In genomic region chr9:128191406-128192046, GRCh38 we compare ENCODE assay signal across 8 cellular contexts. TPM values are rescaled to one million over a fixed set of nuclear protein-coding genes. Genes with fewer than 3 reads are reported as not detected.
A peak's percentile ranks its signal among the peaks of the same experiment; 100 is the strongest.
DNase-seq lines count a peak whose midpoint lies in the region; ATAC-seq, FAIRE-seq and TF ChIP-seq lines count a peak whose summit lies in the region.

TSS of gene CIZ1 (minus strand) at chr9:128191572. CDS start at chr9:128190857, 715 bp downstream.

- FAIRE-seq in pancreas (lab: Jason Lieb, UNC), result no peak

- CTCF ChIA-PET in SK-N-SH (lab: Yijun Ruan, JAX), result interaction anchor here (0.6 to 3.4 kb wide), 15 partner anchors 8 to 221 kb away, joined by 3 to 18 read pairs (median 4); partner anchors contain the start of gene BBLN

- H3K27me3 Mint-ChIP-seq in IgD-negative memory B cell, result no peaks in the 10 kb centered on the region

- H3K27me3 ChIP-seq in SK-N-SH (ENCODE audit: insufficient read depth) (no peaks in the 10 kb centered on the region), pancreas (no peaks in the 10 kb centered on the region), tibial artery (no peaks in the 10 kb centered on the region)

- H3K4me3 ChIP-seq in SK-N-SH (ENCODE audit: low read depth in 2 of 2, low read length in 1 of 2), result peak within 1 kb of the TSS; percentile 63 to 94
- peak within 1 kb of the TSS; percentile 53 to 85 (median 76) for H3K4me3 ChIP-seq in pancreas
- peak within 1 kb of the TSS; percentile 58 to 86 for H3K4me3 ChIP-seq in tibial artery

- peaks cover 34% of the 10 kb centered on the region for H3K79me2 ChIP-seq in SK-N-SH (ENCODE audit: insufficient read depth)

- no peaks in the 10 kb centered on the region for H3K9me2 ChIP-seq in SK-N-SH

- H3K4me1 Mint-ChIP-seq in IgD-negative memory B cell, result peaks cover 6 to 22% (median 18%) of the 10 kb centered on the region in 3 donors

- peaks cover 11% of the 10 kb centered on the region for H3F3A ChIP-seq in SK-N-SH (replicated peaks; ENCODE audit: insufficient read depth)

- H3K4me1 ChIP-seq in SK-N-SH (ENCODE audit: control insufficient read depth in 1 of 2, insufficient read depth in 2 of 2, low read depth in 1 of 2, low read length in 1 of 2) (peaks cover 5 to 11% of the 10 kb centered on the region in 2 experiments; a peak in 2 of 4 replicates), pancreas (peaks cover 0 to 8% (median 6%) of the 10 kb centered on the region in 3 donors), tibial artery (peaks cover 0 to 28% (median 18%) of the 10 kb centered on the region in 4 donors)

- TF ChIP-seq CTCF in SK-N-SH (IDR thresholded peaks at IDR 0.05), result peak; percentile 73
- TF ChIP-seq CTCF in pancreas (IDR thresholded peaks at IDR 0.05), result peak; percentile 49 to 83 (median 64)
- peak; percentile 77 to 79 for TF ChIP-seq CTCF in tibial artery (IDR thresholded peaks at IDR 0.05)

- WGBS in SK-N-SH (ENCODE audit: low lambda C conversion rate), result 1% methylated on average over 11 of the region's 71 CpGs
- 0 to 1% methylated on average over 68 to 71 of the region's 71 CpGs for WGBS in pancreas, 2 donors

- H2AFZ ChIP-seq in SK-N-SH (ENCODE audit: low read depth), result peak within 1 kb of the TSS; percentile 82

- no peaks in the 10 kb centered on the region for H3K9me3 ChIP-seq in SK-N-SH
- no peaks in the 10 kb centered on the region for H3K9me3 ChIP-seq in pancreas
- no peaks in the 10 kb centered on the region for H3K9me3 ChIP-seq in tibial artery

- H3K9ac ChIP-seq in SK-N-SH, result peak within 1 kb of the TSS; percentile 96

- TF ChIP-seq EP300 in SK-N-SH (IDR thresholded peaks at IDR 0.05; ENCODE audit: borderline replicate concordance in 1 of 2, low read depth in 1 of 2, low read length in 1 of 2), result no peak

- intact Hi-C loops in pancreas (cut with DNase I), result no loop called here
- intact Hi-C loops in tibial artery (cut with DNase I; ENCODE audit: low total_unique reads), result no loop called here

- POLR2A ChIA-PET in SK-N-SH (lab: Yijun Ruan, JAX), result interaction anchor here (1.0 to 1.6 kb wide), 4 partner anchors 9 to 85 kb away, joined by 3 to 5 read pairs (median 4); partner anchors contain the start of genes BBLN, GOLGA2 and SWI5

- H3K27ac ChIP-seq in SK-N-SH (ENCODE audit: low read depth in 2 of 2, low read length in 1 of 2) (peak within 1 kb of the TSS; percentile 61 to 81), pancreas (peak within 1 kb of the TSS; percentile 45 to 87 (median 73)), tibial artery (peak within 1 kb of the TSS; percentile 88 to 95)

- DNase-seq in DMS114 treated with DMSO at 0.1 percent for 48 hours (lab: John Stamatoyannopoulos, UW; ENCODE audit: unreplicated experiment) (peak; percentile 32), SK-N-SH (peak; percentile 97), glomerular visceral epithelial cell (ENCODE audit: extremely low spot score) (peak; percentile 83), pancreas (peak; percentile 63 to 94 (median 80)), tibial artery (peak; percentile 72 to 89)
- DNase-seq in activated naive CD4-positive, alpha-beta T cell treated with anti-CD3 and anti-CD28 coated beads, Interleukin-2, amount 50 U/mL, for 16 hours, result peak; percentile 76

- H3K27ac Mint-ChIP-seq in IgD-negative memory B cell, result peak within 1 kb of the TSS; percentile 86 to 99 (median 89)

- H3K4me3 Mint-ChIP-seq in IgD-negative memory B cell, result peak within 1 kb of the TSS; percentile 79 to 98 (median 93)

- peaks cover 2% of the 10 kb centered on the region for H3K36me3 Mint-ChIP-seq in IgD-negative memory B cell

- TF ChIP-seq RAD21 in SK-N-SH (IDR thresholded peaks at IDR 0.05; ENCODE audit: low read length), result no peak

- peak within 1 kb of the TSS; percentile 89 for H3K4me2 ChIP-seq in SK-N-SH

- peak; percentile 61 for ATAC-seq in GM21381 (IDR thresholded peaks at IDR 0.05; ENCODE audit: unreplicated experiment)
- peak; percentile 91 to 95 (median 92) for ATAC-seq in pancreas

- H3K9me3 Mint-ChIP-seq in IgD-negative memory B cell, result no peaks in the 10 kb centered on the region

- no peaks in the 10 kb centered on the region for H4K20me1 ChIP-seq in SK-N-SH (ENCODE audit: insufficient read depth)

- H3K36me3 ChIP-seq in SK-N-SH (replicated peaks in 1 of 2; ENCODE audit: control insufficient read depth in 1 of 2, insufficient read depth in 2 of 2, low read length in 1 of 2), result peaks cover 9 to 27% of the 10 kb centered on the region in 2 experiments
- H3K36me3 ChIP-seq in pancreas, result peaks cover 0 to 5% (median 0%) of the 10 kb centered on the region in 3 donors
- peaks cover 7 to 27% (median 8%) of the 10 kb centered on the region in 3 donors for H3K36me3 ChIP-seq in tibial artery

TF ChIP-seq in SK-N-SH, 30 proteins besides CTCF, POLR2A, EP300 and RAD21:
- TF ChIP-seq FOXM1 (IDR thresholded peaks at IDR 0.05; ENCODE audit: low read depth) (no peak), RCOR1 (IDR thresholded peaks at IDR 0.05; ENCODE audit: low read length) (no peak), SMC3 (IDR thresholded peaks at IDR 0.05; ENCODE audit: low read depth, low read length) (0 out of 2 replicates have a peak, but pooled peaks have one; percentile 4), YY1 (IDR thresholded peaks at IDR 0.05; ENCODE audit: low read depth) (peak; percentile 26; the same call in 1 of the 2 replicates), CHD2 (IDR thresholded peaks at IDR 0.05; ENCODE audit: low read length, partially characterized antibody) (peak; percentile 6), GABPA (IDR thresholded peaks at IDR 0.05; ENCODE audit: low read depth) (peak; percentile 72), MXI1 (IDR thresholded peaks at IDR 0.05; ENCODE audit: low read depth, low read length) (peak; percentile 78), TAF1 (IDR thresholded peaks at IDR 0.05; ENCODE audit: borderline replicate concordance, low read depth, low read length) (peak; percentile 80; the same call in 1 of the 2 replicates), PBX3 (IDR thresholded peaks at IDR 0.05) (no peak), SIN3A (IDR thresholded peaks at IDR 0.05; ENCODE audit: borderline replicate concordance, low read depth, low read length) (0 out of 2 replicates have a peak, but pooled peaks have one; percentile 10), MEF2A (IDR thresholded peaks at IDR 0.05; ENCODE audit: borderline replicate concordance, low read depth) (no peak), GATA2 (CRISPR knock-in tag; IDR thresholded peaks at IDR 0.05) (no peak), POLR2AphosphoS5 (IDR thresholded peaks at IDR 0.05; ENCODE audit: low read depth, low read length) (peak; percentile 37; the same call in 1 of the 2 replicates), IRF3 (IDR thresholded peaks at IDR 0.05; ENCODE audit: low read depth, low read length) (no peak), ELF1 (IDR thresholded peaks at IDR 0.05) (peak; percentile 34; the same call in 1 of the 2 replicates), MAX (IDR thresholded peaks at IDR 0.05; ENCODE audit: low read depth) (peak; percentile 44; the same call in 1 of the 2 replicates)

RNA-seq across cellular contexts. Expression of gene CIZ1, which starts in this region (rescaled TPM):
- polyA plus RNA-seq in IgD-negative memory B cell (37.0 TPM), SK-N-SH (2012; rRNA removed) (36.6 and 37.0 TPM in 2 replicates), pancreas (10 to 100 TPM; 56.5 to 80.1 TPM)
- 21.4 and 22.4 TPM in 2 replicates for polyA plus RNA-seq in SK-N-SH (2012; cell fraction: cytosol; rRNA removed)
- polyA plus RNA-seq in SK-N-SH (2012; cell fraction: nucleus; rRNA removed), result 98.3 and 112 TPM in 2 replicates
- total RNA-seq in pancreas, result 10 to 100 TPM; 66.1 to 87.9 (median 78.0) TPM

Comparison
In these comparisons a context has a peak if more than half of its experiments do, and no peak if none do; other contexts are left out.
1. Peak in every context shown above with its lines: DNase-seq, ATAC-seq, H3K4me3 ChIP-seq and H3K27ac ChIP-seq.
2. DNase-seq: peak in every context shown above with its lines; median percentile 97 in SK-N-SH; 83 in glomerular visceral epithelial cell; 80 in tibial artery; 80 in pancreas; 76 in activated naive CD4-positive, alpha-beta T cell treated with anti-CD3 and anti-CD28 coated beads, Interleukin-2, amount 50 U/mL, for 16 hours; 32 in DMS114 treated with DMSO at 0.1 percent for 48 hours.